9 cellular contexts compared by ENCODE assay signal in the genomic region with DNA sequence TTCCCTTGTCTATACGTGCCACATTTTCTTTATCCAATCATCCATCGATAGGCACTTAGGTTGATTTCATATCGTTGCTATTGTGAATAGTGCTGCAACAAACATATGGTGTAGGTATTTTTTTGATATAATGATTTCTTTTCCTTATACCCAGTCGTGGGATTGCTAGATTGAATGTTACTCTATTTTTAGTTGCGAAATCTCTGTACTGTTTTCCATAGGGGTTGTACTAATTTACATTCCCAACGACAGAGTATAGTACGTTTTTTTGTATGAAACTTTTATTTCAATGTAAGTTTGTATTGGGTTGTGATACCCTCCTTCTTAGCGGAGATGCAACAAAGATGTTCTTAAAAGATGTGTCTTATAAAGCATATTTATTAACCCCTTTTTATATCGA.
"Had no signal": no experiment of that assay in that cellular context is flagged by ENCODE, and none has a peak within 500 bp of the region (broad histone marks: within the 10 kb centered on the region; RNA-seq: fewer than 3 reads in every experiment).

No MANE protein-coding gene starts in this region.

- ATAC-seq: HCT116 had no signal

- H3K9ac ChIP-seq: GM23248 had no signal

- H3K4me3 Mint-ChIP-seq: HFFc6, IgD-negative memory B cell had no signal

- H3K36me3 Mint-ChIP-seq: IgD-negative memory B cell had no signal

- DNase-seq: GM23248, GOT3, H7, HFFc6, KBM-7 had no signal

- H3K27me3 Mint-ChIP-seq: IgD-negative memory B cell had no signal

- H3K27ac Mint-ChIP-seq: HFFc6, IgD-negative memory B cell had no signal

- H3K4me3 ChIP-seq: GM23248, HAP-1 had no signal

- H3K9me3 Mint-ChIP-seq: HFFc6, IgD-negative memory B cell had no signal

- H2AFZ ChIP-seq: GM23248 had no signal

- H3K9me3 ChIP-seq: HAP-1 had no signal

- H3K36me3 ChIP-seq: HAP-1 had no signal

- H3K27ac ChIP-seq: GM23248, HL-60 had no signal
